10 cellular contexts compared by ENCODE assay signal in the genomic region with DNA sequence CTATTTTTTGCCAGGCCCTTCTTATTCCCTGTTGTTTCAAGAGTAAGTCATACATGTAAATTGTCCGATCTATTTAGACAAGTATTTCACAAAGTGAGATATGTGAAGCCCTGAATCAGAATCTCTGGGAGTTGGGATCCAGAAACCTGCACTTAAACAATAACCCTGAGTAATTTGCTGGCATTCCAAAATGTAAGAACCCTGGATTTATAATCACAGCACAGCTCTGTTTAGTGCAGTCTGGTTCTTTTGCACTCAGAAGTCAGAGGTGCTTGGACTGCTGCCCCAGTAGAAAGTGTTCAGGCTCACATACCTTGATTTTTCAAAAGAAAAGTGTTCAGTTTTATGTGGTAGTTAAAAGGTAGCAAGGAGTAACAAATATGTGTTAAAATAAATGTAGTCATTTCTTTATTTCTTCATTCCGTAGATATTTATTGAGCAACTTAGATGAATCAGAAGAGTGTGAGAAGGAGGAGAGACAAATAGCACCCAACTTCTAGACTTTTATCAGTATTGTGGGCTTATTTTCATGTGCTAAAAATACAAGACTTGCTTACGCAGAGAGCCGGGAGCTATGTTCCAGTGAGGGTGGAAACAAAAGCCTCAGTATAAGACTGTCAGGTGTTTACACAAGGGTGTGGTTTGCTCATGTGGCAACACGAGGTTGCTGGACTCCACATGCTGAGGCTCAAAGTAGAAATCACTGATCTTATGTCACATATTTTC.
DNase-seq lines count a peak whose midpoint lies in the region; ATAC-seq and TF ChIP-seq lines count a peak whose summit lies in the region.
"Had no signal": no experiment of that assay in that cellular context is flagged by ENCODE, and none has a peak within 500 bp of the region (broad histone marks: within the 10 kb centered on the region; RNA-seq: fewer than 3 reads in every experiment).

No MANE protein-coding gene starts in this region.

- H3K27ac ChIP-seq in heart right ventricle: peak overlapping the region in 4 of 10 donors; percentile 13 to 32 (median 21)
- H3K27ac ChIP-seq in sigmoid colon: peak overlapping the region; percentile 31 to 71 (median 56)

- peaks cover 0 to 15% (median 0%) of the 10 kb centered on the region in 11 donors for H3K9me3 ChIP-seq in heart right ventricle
- no peaks in the 10 kb centered on the region for H3K9me3 ChIP-seq in sigmoid colon

- H3K36me3 ChIP-seq in heart right ventricle (peaks cover 0 to 14% (median 0%) of the 10 kb centered on the region in 9 donors), sigmoid colon (no peaks in the 10 kb centered on the region)

- H3K4me1 ChIP-seq in heart right ventricle (peaks cover 0 to 31% (median 8%) of the 10 kb centered on the region in 9 donors), sigmoid colon (peaks cover 0 to 8% (median 4%) of the 10 kb centered on the region in 4 donors)

- H3K27me3 ChIP-seq in heart right ventricle (no peaks in the 10 kb centered on the region), sigmoid colon (no peaks in the 10 kb centered on the region)

- WGBS in heart right ventricle, 2 donors: 63 to 65% methylated on average over 5 of the region's 5 CpGs
- WGBS in sigmoid colon, 2 donors: 28 to 60% methylated on average over 5 of the region's 5 CpGs

- H3K4me3 ChIP-seq in heart right ventricle: no peak overlapping the region
- H3K4me3 ChIP-seq in sigmoid colon: no peak overlapping the region
- H3K4me3 ChIP-seq in foreskin fibroblast (ENCODE audit: low read depth in 1 of 2, low read length in 2 of 2): no peak overlapping the region

- peak in 1 of 4 donors; percentile 30 for TF ChIP-seq EP300 in sigmoid colon (IDR thresholded peaks at IDR 0.05)

- TF ChIP-seq POLR2A in sigmoid colon (IDR thresholded peaks at IDR 0.05): no peak

- DNase-seq in HCEC 1CT (peak; percentile 32), SHP77 (lab: John Stamatoyannopoulos, UW) (peak; percentile 30 to 65), heart right ventricle (no peak), sigmoid colon (no peak), hepatic stellate cell (ENCODE audit: low spot score) (no peak), foreskin fibroblast (no peak)
- DNase-seq: naive thymus-derived CD4-positive, alpha-beta T cell; NCI-H1092 had no signal

- intact Hi-C loops in heart right ventricle (cut with DNase I): no loop called here
- intact Hi-C loops in sigmoid colon (cut with DNase I): no loop called here

- ATAC-seq in heart right ventricle (peak in 5 of 8 donors; percentile 53 to 87 (median 78)), HG03460 (IDR thresholded peaks at IDR 0.05; ENCODE audit: unreplicated experiment) (no peak), GM21367 (IDR thresholded peaks at IDR 0.05; ENCODE audit: unreplicated experiment) (no peak)
- ATAC-seq: naive thymus-derived CD4-positive, alpha-beta T cell had no signal

- TF ChIP-seq CTCF in heart right ventricle (IDR thresholded peaks at IDR 0.05): no peak
- no peak for TF ChIP-seq CTCF in sigmoid colon (IDR thresholded peaks at IDR 0.05)
- no peak for TF ChIP-seq CTCF in foreskin fibroblast (IDR thresholded peaks at IDR 0.05; ENCODE audit: low read depth, low read length)

Comparison
In these comparisons a context has a peak if more than half of its experiments do, and no peak if none do; other contexts are left out.
1. DNase-seq: peak in HCEC 1CT (single experiment) and SHP77 (2 of 2); none in heart right ventricle (0 of 2), sigmoid colon (single experiment), hepatic stellate cell (single experiment) and foreskin fibroblast (0 of 2).
2. ATAC-seq: peak in heart right ventricle (5 of 8); none in HG03460 (single experiment) and GM21367 (single experiment).